Comparison of ENCODE assay signal across 3 cellular contexts in genomic region chr2:106974891-106975290, GRCh38.
"Had no signal": no experiment of that assay in that cellular context is flagged by ENCODE, and none has a peak within 500 bp of the region (broad histone marks: within the 10 kb centered on the region; RNA-seq: fewer than 3 reads in every experiment).

No MANE protein-coding gene starts in this region.

- H3K4me3 ChIP-seq: GM12878 had no signal

- ATAC-seq: GM12878 had no signal

- DNase-seq: GDM1, GF-D8 had no signal
